In the genomic region with DNA sequence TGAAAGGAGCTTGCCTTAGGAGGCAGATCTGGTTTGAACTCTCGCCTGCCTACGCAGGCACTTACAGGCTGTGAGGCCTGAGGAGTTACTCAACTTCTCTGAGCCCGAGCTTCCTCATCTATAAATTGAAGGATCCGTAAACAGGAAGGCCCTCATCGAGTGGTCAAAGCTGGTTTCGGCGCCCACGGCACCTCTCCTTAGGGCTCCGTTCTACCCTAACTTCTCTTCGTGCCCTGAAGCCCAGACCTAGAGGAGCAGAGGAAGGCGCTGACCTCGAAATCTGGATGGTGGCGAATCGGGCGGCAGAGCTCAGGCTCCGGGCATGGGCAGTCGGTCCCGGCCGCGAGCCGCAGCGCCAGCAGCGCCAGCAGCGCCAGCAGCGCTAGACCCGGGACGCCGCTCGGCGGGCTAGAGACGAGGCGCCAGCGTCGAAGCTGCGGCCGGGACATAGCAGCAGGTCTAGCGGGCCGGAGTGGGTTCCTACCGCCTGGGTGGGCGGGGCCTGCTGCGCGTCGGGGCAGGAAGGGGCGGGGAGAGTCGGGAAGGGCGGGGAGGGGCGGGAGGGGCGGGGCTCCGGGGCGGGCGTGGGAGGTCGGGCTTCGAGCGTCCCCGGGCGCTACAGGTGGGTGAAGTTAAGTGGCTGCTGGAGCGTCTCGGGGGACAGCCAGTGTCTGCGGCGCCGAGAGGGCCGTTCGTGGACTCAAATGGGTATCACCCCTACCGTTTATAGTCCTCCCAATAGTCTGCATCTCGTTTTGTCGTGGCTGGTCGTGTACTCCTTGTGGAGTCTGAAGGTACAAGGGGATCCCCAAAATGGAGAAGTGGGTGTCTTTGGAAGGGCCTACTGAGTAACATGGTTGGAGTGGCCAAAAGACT, we compare ENCODE assay signal across 1 cellular context.
A peak's percentile ranks its signal among the peaks of the same experiment; 100 is the strongest.
TF ChIP-seq lines count a peak whose summit lies in the region.

CTBS (minus strand) TSS at position 474 of the 876 bp plus-strand sequence; CDS start at position 449, 25 bp downstream.

TF ChIP-seq in K562, 482 proteins besides CTCF, POLR2A, EP300 and RAD21 (continued from another document and continues in another):
- TF ChIP-seq, protein P1, sequence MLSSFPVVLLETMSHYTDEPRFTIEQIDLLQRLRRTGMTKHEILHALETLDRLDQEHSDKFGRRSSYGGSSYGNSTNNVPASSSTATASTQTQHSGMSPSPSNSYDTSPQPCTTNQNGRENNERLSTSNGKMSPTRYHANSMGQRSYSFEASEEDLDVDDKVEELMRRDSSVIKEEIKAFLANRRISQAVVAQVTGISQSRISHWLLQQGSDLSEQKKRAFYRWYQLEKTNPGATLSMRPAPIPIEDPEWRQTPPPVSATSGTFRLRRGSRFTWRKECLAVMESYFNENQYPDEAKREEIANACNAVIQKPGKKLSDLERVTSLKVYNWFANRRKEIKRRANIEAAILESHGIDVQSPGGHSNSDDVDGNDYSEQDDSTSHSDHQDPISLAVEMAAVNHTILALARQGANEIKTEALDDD (IDR thresholded peaks at IDR 0.05) = peak; percentile 60; the same call in 1 of the 2 replicates
- TF ChIP-seq FOXK1 (CRISPR knock-in tag; IDR thresholded peaks at IDR 0.05; ENCODE audit: borderline replicate concordance) (peak; percentile 86), SAP30 (IDR thresholded peaks at IDR 0.05; ENCODE audit: borderline replicate concordance, insufficient read depth, low read depth, low read length, poor library complexity, severe bottlenecking) (no peak), TRIM24 (IDR thresholded peaks at IDR 0.05) (no peak), ZNF511 (CRISPR knock-in tag; IDR thresholded peaks at IDR 0.05) (peak; percentile 58; the same call in 1 of the 2 replicates), RBM17 (IDR thresholded peaks at IDR 0.05; ENCODE audit: borderline replicate concordance, low read depth, low read length) (no peak), NELFE (IDR thresholded peaks at IDR 0.05; ENCODE audit: insufficient read depth, insufficient read length) (no peak), XRCC4 (IDR thresholded peaks at IDR 0.05; ENCODE audit: extremely low read depth, insufficient read depth, insufficient read length) (no peak), ZNF146 (CRISPR knock-in tag; IDR thresholded peaks at IDR 0.05; ENCODE audit: unreplicated experiment) (no peak), GABPA (tag; conservative IDR thresholded peaks at IDR 0.05; ENCODE audit: low read depth) (peak; percentile 64), POU5F1 (IDR thresholded peaks at IDR 0.05; ENCODE audit: borderline replicate concordance, low read depth, low read length, partially characterized antibody) (no peak), ZNF583 (CRISPR knock-in tag; IDR thresholded peaks at IDR 0.05) (no peak), ZC3H4 (CRISPR knock-in tag; IDR thresholded peaks at IDR 0.05; ENCODE audit: borderline replicate concordance) (no peak), IRF9 (tag; IDR thresholded peaks at IDR 0.05) (no peak), SOX6 (IDR thresholded peaks at IDR 0.05) (no peak), MCM7 (IDR thresholded peaks at IDR 0.05) (no peak), ERF (CRISPR knock-in tag; IDR thresholded peaks at IDR 0.05) (0 out of 2 replicates have a peak, but pooled peaks have one; percentile 28), TEAD2 (tag; IDR thresholded peaks at IDR 0.05) (no peak), PCBP1 (IDR thresholded peaks at IDR 0.05; ENCODE audit: low read depth, low read length, poor library complexity, severe bottlenecking) (no peak), MYNN (IDR thresholded peaks at IDR 0.05) (no peak), MYNN (CRISPR knock-in tag; IDR thresholded peaks at IDR 0.05) (no peak), RFX1 (IDR thresholded peaks at IDR 0.05) (no peak), POLR3A (IDR thresholded peaks at IDR 0.05; ENCODE audit: borderline replicate concordance, extremely low read depth, insufficient read depth, insufficient read length) (no peak), TAL1 (IDR thresholded peaks at IDR 0.05) (no peak), YBX1 (IDR thresholded peaks at IDR 0.05) (no peak), ARNT (IDR thresholded peaks at IDR 0.05) (no peak), NCOA2 (IDR thresholded peaks at IDR 0.05; ENCODE audit: partially characterized antibody in 2 of 2) (no peak), FOSL1 (tag; conservative IDR thresholded peaks at IDR 0.05) (no peak), YY1 (IDR thresholded peaks at IDR 0.05; ENCODE audit: borderline replicate concordance in 1 of 3, control insufficient read depth in 1 of 3, extremely low read depth in 1 of 3, insufficient read depth in 3 of 3, insufficient read length in 1 of 3, insufficient replicate concordance in 2 of 3, low read depth in 1 of 3, low read length in 2 of 3) (peak in 2 of 3 experiments; percentile 60 to 75), MAFG (tag; conservative IDR thresholded peaks at IDR 0.05) (no peak), ZNF280A (IDR thresholded peaks at IDR 0.05; ENCODE audit: low read depth, partially characterized antibody) (no peak), HNRNPH1 (optimal IDR thresholded peaks at IDR 0.05; ENCODE audit: low read depth, low read length) (no peak), CCNT2 (IDR thresholded peaks at IDR 0.05; ENCODE audit: borderline replicate concordance, extremely low read depth, insufficient read length, low read depth, low read length) (peak; percentile 68), E2F3 (CRISPR knock-in tag; IDR thresholded peaks at IDR 0.05) (no peak)
- TF ChIP-seq, protein P2, sequence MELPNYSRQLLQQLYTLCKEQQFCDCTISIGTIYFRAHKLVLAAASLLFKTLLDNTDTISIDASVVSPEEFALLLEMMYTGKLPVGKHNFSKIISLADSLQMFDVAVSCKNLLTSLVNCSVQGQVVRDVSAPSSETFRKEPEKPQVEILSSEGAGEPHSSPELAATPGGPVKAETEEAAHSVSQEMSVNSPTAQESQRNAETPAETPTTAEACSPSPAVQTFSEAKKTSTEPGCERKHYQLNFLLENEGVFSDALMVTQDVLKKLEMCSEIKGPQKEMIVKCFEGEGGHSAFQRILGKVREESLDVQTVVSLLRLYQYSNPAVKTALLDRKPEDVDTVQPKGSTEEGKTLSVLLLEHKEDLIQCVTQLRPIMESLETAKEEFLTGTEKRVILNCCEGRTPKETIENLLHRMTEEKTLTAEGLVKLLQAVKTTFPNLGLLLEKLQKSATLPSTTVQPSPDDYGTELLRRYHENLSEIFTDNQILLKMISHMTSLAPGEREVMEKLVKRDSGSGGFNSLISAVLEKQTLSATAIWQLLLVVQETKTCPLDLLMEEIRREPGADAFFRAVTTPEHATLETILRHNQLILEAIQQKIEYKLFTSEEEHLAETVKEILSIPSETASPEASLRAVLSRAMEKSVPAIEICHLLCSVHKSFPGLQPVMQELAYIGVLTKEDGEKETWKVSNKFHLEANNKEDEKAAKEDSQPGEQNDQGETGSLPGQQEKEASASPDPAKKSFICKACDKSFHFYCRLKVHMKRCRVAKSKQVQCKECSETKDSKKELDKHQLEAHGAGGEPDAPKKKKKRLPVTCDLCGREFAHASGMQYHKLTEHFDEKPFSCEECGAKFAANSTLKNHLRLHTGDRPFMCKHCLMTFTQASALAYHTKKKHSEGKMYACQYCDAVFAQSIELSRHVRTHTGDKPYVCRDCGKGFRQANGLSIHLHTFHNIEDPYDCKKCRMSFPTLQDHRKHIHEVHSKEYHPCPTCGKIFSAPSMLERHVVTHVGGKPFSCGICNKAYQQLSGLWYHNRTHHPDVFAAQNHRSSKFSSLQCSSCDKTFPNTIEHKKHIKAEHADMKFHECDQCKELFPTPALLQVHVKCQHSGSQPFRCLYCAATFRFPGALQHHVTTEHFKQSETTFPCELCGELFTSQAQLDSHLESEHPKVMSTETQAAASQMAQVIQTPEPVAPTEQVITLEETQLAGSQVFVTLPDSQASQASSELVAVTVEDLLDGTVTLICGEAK (IDR thresholded peaks at IDR 0.05) = no peak; the same call in 1 of the 2 replicates
- TF ChIP-seq, protein P2 (CRISPR knock-in tag; IDR thresholded peaks at IDR 0.05) = no peak
- TF ChIP-seq, protein P3, sequence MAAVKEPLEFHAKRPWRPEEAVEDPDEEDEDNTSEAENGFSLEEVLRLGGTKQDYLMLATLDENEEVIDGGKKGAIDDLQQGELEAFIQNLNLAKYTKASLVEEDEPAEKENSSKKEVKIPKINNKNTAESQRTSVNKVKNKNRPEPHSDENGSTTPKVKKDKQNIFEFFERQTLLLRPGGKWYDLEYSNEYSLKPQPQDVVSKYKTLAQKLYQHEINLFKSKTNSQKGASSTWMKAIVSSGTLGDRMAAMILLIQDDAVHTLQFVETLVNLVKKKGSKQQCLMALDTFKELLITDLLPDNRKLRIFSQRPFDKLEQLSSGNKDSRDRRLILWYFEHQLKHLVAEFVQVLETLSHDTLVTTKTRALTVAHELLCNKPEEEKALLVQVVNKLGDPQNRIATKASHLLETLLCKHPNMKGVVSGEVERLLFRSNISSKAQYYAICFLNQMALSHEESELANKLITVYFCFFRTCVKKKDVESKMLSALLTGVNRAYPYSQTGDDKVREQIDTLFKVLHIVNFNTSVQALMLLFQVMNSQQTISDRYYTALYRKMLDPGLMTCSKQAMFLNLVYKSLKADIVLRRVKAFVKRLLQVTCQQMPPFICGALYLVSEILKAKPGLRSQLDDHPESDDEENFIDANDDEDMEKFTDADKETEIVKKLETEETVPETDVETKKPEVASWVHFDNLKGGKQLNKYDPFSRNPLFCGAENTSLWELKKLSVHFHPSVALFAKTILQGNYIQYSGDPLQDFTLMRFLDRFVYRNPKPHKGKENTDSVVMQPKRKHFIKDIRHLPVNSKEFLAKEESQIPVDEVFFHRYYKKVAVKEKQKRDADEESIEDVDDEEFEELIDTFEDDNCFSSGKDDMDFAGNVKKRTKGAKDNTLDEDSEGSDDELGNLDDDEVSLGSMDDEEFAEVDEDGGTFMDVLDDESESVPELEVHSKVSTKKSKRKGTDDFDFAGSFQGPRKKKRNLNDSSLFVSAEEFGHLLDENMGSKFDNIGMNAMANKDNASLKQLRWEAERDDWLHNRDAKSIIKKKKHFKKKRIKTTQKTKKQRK (IDR thresholded peaks at IDR 0.05; ENCODE audit: borderline replicate concordance, low read depth, low read length) = no peak
